Comparison of ENCODE assay signal across 1 cellular context in the genomic region with DNA sequence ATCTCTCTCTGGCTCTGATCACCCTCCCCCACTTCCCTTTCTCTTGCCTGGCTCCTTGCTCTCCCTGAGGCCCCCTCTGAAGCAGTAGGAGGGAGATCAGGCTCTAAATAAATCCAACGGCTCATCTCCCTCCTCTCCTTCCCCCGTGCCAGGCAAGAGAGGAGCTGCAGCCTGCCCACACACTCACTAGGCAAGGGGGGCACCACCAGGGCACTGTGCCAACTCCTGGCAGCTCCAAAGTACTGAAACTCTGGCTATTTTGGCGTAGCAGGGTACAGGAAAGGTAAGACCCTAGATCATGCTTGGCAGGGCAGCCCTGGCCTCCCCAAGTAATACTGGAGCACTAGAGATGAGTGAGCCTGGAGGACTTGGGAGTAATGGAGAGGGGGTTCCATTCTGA.
TF ChIP-seq lines count a peak whose summit lies in the region.

No MANE protein-coding gene starts in this region.

TF ChIP-seq in HEK293, 187 proteins besides CTCF, POLR2A, EP300 and RAD21 (continued from another document):
- TF ChIP-seq, protein P1, sequence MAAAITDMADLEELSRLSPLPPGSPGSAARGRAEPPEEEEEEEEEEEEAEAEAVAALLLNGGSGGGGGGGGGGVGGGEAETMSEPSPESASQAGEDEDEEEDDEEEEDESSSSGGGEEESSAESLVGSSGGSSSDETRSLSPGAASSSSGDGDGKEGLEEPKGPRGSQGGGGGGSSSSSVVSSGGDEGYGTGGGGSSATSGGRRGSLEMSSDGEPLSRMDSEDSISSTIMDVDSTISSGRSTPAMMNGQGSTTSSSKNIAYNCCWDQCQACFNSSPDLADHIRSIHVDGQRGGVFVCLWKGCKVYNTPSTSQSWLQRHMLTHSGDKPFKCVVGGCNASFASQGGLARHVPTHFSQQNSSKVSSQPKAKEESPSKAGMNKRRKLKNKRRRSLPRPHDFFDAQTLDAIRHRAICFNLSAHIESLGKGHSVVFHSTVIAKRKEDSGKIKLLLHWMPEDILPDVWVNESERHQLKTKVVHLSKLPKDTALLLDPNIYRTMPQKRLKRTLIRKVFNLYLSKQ (tag by site-specific recombination; IDR thresholded peaks at IDR 0.05; ENCODE audit: borderline replicate concordance): no peak
- TF ChIP-seq ZFHX2 (tag by site-specific recombination; conservative IDR thresholded peaks at IDR 0.05): peak; percentile 69
- TF ChIP-seq, protein P2, sequence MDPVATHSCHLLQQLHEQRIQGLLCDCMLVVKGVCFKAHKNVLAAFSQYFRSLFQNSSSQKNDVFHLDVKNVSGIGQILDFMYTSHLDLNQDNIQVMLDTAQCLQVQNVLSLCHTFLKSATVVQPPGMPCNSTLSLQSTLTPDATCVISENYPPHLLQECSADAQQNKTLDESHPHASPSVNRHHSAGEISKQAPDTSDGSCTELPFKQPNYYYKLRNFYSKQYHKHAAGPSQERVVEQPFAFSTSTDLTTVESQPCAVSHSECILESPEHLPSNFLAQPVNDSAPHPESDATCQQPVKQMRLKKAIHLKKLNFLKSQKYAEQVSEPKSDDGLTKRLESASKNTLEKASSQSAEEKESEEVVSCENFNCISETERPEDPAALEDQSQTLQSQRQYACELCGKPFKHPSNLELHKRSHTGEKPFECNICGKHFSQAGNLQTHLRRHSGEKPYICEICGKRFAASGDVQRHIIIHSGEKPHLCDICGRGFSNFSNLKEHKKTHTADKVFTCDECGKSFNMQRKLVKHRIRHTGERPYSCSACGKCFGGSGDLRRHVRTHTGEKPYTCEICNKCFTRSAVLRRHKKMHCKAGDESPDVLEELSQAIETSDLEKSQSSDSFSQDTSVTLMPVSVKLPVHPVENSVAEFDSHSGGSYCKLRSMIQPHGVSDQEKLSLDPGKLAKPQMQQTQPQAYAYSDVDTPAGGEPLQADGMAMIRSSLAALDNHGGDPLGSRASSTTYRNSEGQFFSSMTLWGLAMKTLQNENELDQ (tag by site-specific recombination; IDR thresholded peaks at IDR 0.05; ENCODE audit: low read depth): no peak
- TF ChIP-seq EGR2 (tag by site-specific recombination; IDR thresholded peaks at IDR 0.05; ENCODE audit: low read depth): 0 out of 2 replicates have a peak, but pooled peaks have one; percentile 27
- TF ChIP-seq ZNF791 (tag by site-specific recombination; IDR thresholded peaks at IDR 0.05): no peak
